23 cellular contexts compared by ENCODE assay signal in genomic region chr1:15558516-15558915, GRCh38.
"Had no signal": no experiment of that assay in that cellular context is flagged by ENCODE, and none has a peak within 500 bp of the region (broad histone marks: within the 10 kb centered on the region; RNA-seq: fewer than 3 reads in every experiment).

No MANE protein-coding gene starts in this region.

- H3K4me1 Mint-ChIP-seq: WTC11 had no signal

- H3K4me3 ChIP-seq: heart right ventricle, left lung, lung, psoas muscle, tibial artery, uterus had no signal

- H3K4me1 ChIP-seq: heart right ventricle, left lung, psoas muscle, tibial artery, uterus had no signal

- H3K9me3 Mint-ChIP-seq: activated naive CD4-positive, alpha-beta T cell treated with anti-CD3 and anti-CD28 coated beads for 36 hours; activated naive CD8-positive, alpha-beta T cell treated with anti-CD3 and anti-CD28 coated beads, Interleukin-2, amount 10 ng/mL, durations not matched to agents 7 days and 5 days; stimulated activated naive CD8-positive, alpha-beta T cell treated with anti-CD3 and anti-CD28 coated beads, Interleukin-15, Interleukin-2, amounts not matched to agents 100 ng/mL and 50 ng/mL, for 24 hours; WTC11 had no signal

- DNase-seq: activated CD4-positive, alpha-beta T cell treated with anti-CD3 and anti-CD28 coated beads, Interleukin-2, amount 50 U/mL, for 48 hours; activated naive CD4-positive, alpha-beta T cell treated with anti-CD3 and anti-CD28 coated beads for 36 hours; activated naive CD8-positive, alpha-beta T cell treated with anti-CD3 and anti-CD28 coated beads, Interleukin-2, amount 10 ng/mL, durations not matched to agents 7 days and 5 days; activated T-cell treated with anti-CD3 and anti-CD28 coated beads, Interleukin-2, amount 50 U/mL, for 48 hours; amniotic stem cell; cerebellar nuclear complex; cortex of kidney; foreskin fibroblast; heart right ventricle; left lung; naive thymus-derived CD4-positive, alpha-beta T cell; psoas muscle; right cardiac atrium; stimulated activated CD4-positive, alpha-beta T cell treated with anti-CD3 and anti-CD28 coated beads, Interleukin-12 subunit alpha, Interleukin-12 subunit beta, amount 100 ng/mL, for 4 hours; stimulated activated CD4-positive, alpha-beta T cell treated with anti-CD3 and anti-CD28 coated beads, Interleukin-4, amount 100 ng/mL, for 4 hours; substantia nigra; T-helper 1 cell; T-helper 9 cell; tibial artery; uterus had no signal

- ATAC-seq: heart right ventricle; left lung; naive thymus-derived CD4-positive, alpha-beta T cell; psoas muscle; right cardiac atrium; WTC11 had no signal

- H3K27ac Mint-ChIP-seq: activated naive CD4-positive, alpha-beta T cell treated with anti-CD3 and anti-CD28 coated beads for 36 hours; activated naive CD8-positive, alpha-beta T cell treated with anti-CD3 and anti-CD28 coated beads, Interleukin-2, amount 10 ng/mL, durations not matched to agents 7 days and 5 days; stimulated activated naive CD8-positive, alpha-beta T cell treated with anti-CD3 and anti-CD28 coated beads, Interleukin-15, Interleukin-2, amounts not matched to agents 100 ng/mL and 50 ng/mL, for 24 hours had no signal

- H3K4me3 Mint-ChIP-seq: activated naive CD4-positive, alpha-beta T cell treated with anti-CD3 and anti-CD28 coated beads for 36 hours; activated naive CD8-positive, alpha-beta T cell treated with anti-CD3 and anti-CD28 coated beads, Interleukin-2, amount 10 ng/mL, durations not matched to agents 7 days and 5 days; naive thymus-derived CD4-positive, alpha-beta T cell; stimulated activated naive CD8-positive, alpha-beta T cell treated with anti-CD3 and anti-CD28 coated beads, Interleukin-15, Interleukin-2, amounts not matched to agents 100 ng/mL and 50 ng/mL, for 24 hours; WTC11 had no signal

- H3K9me3 ChIP-seq: heart right ventricle, left lung, psoas muscle, tibial artery, uterus had no signal

- H3K27me3 ChIP-seq: heart right ventricle, left lung, tibial artery, uterus had no signal

- H3K27ac ChIP-seq: heart right ventricle, left lung, psoas muscle, tibial artery, uterus had no signal

- H3K27me3 Mint-ChIP-seq: activated naive CD8-positive, alpha-beta T cell treated with anti-CD3 and anti-CD28 coated beads, Interleukin-2, amount 10 ng/mL, durations not matched to agents 7 days and 5 days; naive thymus-derived CD4-positive, alpha-beta T cell; stimulated activated naive CD8-positive, alpha-beta T cell treated with anti-CD3 and anti-CD28 coated beads, Interleukin-15, Interleukin-2, amounts not matched to agents 100 ng/mL and 50 ng/mL, for 24 hours had no signal

- H3K36me3 ChIP-seq: uterus had no signal
